In genomic region chr3:136545664-136546266, GRCh38 we compare ENCODE assay signal across 9 cellular contexts.
DNase-seq lines count a peak whose midpoint lies in the region; ATAC-seq, FAIRE-seq and TF ChIP-seq lines count a peak whose summit lies in the region.
"Had no signal": no experiment of that assay in that cellular context is flagged by ENCODE, and none has a peak within 500 bp of the region (broad histone marks: within the 10 kb centered on the region; RNA-seq: fewer than 3 reads in every experiment).

No MANE protein-coding gene starts in this region.

- TF ChIP-seq RAD21 in HepG2 (CRISPR knock-in tag; IDR thresholded peaks at IDR 0.05): no peak

- no peak overlapping the region for H3K9ac ChIP-seq in HepG2 (ENCODE audit: insufficient read depth, low read depth, low read length)

- no peak overlapping the region for H2AFZ ChIP-seq in HepG2 (ENCODE audit: low read length)

- 96% methylated on average over 3 of the region's 3 CpGs for WGBS in HepG2 (ENCODE audit: low lambda C conversion rate)

- no peak overlapping the region for H3K27ac ChIP-seq in HepG2 (ENCODE audit: extremely low read length, insufficient read depth, low read length)
- H3K27ac ChIP-seq in ascending aorta: no peak overlapping the region

- no peaks in the 10 kb centered on the region for H4K20me1 ChIP-seq in HepG2 (ENCODE audit: insufficient read depth, low read length)

- TF ChIP-seq EP300 in HepG2 (IDR thresholded peaks at IDR 0.05; ENCODE audit: low read depth in 2 of 2, low read length in 2 of 2) (no peak), HepG2 (CRISPR knock-in tag; IDR thresholded peaks at IDR 0.05; ENCODE audit: borderline replicate concordance) (no peak)

- H3K9me3 ChIP-seq in HepG2 (ENCODE audit: low read length): no peaks in the 10 kb centered on the region
- H3K9me3 ChIP-seq in ascending aorta: no peaks in the 10 kb centered on the region
- H3K9me3 ChIP-seq: spleen had no signal

- POLR2A ChIA-PET in HepG2 (lab: Yijun Ruan, JAX): interaction anchor here (1.0 kb wide), 1 partner anchor 207 kb away, joined by 4 read pairs; no protein-coding TSS in a partner anchor

- ATAC-seq in HepG2: no peak
- ATAC-seq in GM18861 (IDR thresholded peaks at IDR 0.05; ENCODE audit: unreplicated experiment): no peak

- BruUV-seq in HepG2 (replicated peaks; lab: Mats Ljungman, UMichigan): no TSS peak

- intact Hi-C loops in HepG2 (cut with micrococcal nuclease; ENCODE audit: unreplicated experiment): loop anchor here (1.0 to 10.0 kb wide), 2 partner anchors 207 to 471 kb away; partner anchors contain the start of gene STAG1
- intact Hi-C loops in ascending aorta (cut with DNase I): loop anchor here (5.0 to 10.0 kb wide), 2 partner anchors 207 to 469 kb away; partner anchors contain the start of gene STAG1

- FAIRE-seq in bronchial epithelial cell (lab: Jason Lieb, UNC) (no peak), HepG2 (lab: Jason Lieb, UNC) (no peak)

- H3K36me3 ChIP-seq in bronchial epithelial cell (ENCODE audit: control insufficient read depth, insufficient read depth, low read length) (no peaks in the 10 kb centered on the region), HepG2 (replicated peaks in 1 of 2; ENCODE audit: control insufficient read depth in 1 of 2, insufficient read depth in 2 of 2, low read length in 2 of 2) (no peaks in the 10 kb centered on the region), ascending aorta (no peaks in the 10 kb centered on the region)
- H3K36me3 ChIP-seq: spleen had no signal

- CTCF ChIA-PET in HepG2 (lab: Yijun Ruan, JAX; ENCODE audit: low intra/inter-chr PET ratio, low total read pairs): interaction anchor here (2.3 kb wide), 1 partner anchor 207 kb away, joined by 6 read pairs; the partner anchor contains the start of gene STAG1

- H3K4me2 ChIP-seq in HepG2 (ENCODE audit: low read depth, low read length): no peak overlapping the region

- H3K4me3 ChIP-seq in bronchial epithelial cell (ENCODE audit: low read depth, low read length) (no peak overlapping the region), HepG2 (replicated peaks in 1 of 3; ENCODE audit: insufficient read depth in 1 of 3, low read depth in 2 of 3, low read length in 3 of 3) (no peak overlapping the region), ascending aorta (no peak overlapping the region)
- H3K4me3 ChIP-seq: spleen had no signal

- TF ChIP-seq POLR2A in HepG2 (IDR thresholded peaks at IDR 0.05; ENCODE audit: insufficient read depth in 1 of 2, low read depth in 2 of 2, low read length in 2 of 2): no peak

- no peaks in the 10 kb centered on the region for H3K79me2 ChIP-seq in HepG2 (ENCODE audit: insufficient read depth, low read length)

- H3K27me3 ChIP-seq in bronchial epithelial cell (ENCODE audit: control insufficient read depth, insufficient read depth, low read length) (no peaks in the 10 kb centered on the region), HepG2 (ENCODE audit: control insufficient read depth in 1 of 2, insufficient read depth in 2 of 2, low read length in 2 of 2) (no peaks in the 10 kb centered on the region), ascending aorta (no peaks in the 10 kb centered on the region)
- H3K27me3 ChIP-seq: spleen had no signal

- H3K4me1 ChIP-seq in HepG2 (ENCODE audit: insufficient read depth, low read length) (no peaks in the 10 kb centered on the region), ascending aorta (peaks cover 0 to 2% of the 10 kb centered on the region in 2 donors)

- no peak for TF ChIP-seq CTCF in bronchial epithelial cell (IDR thresholded peaks at IDR 0.05; ENCODE audit: insufficient read depth, low read length, severe bottlenecking)
- peak; percentile 44 for TF ChIP-seq CTCF in HepG2 (CRISPR knock-in tag; IDR thresholded peaks at IDR 0.05)
- TF ChIP-seq CTCF in ascending aorta (IDR thresholded peaks at IDR 0.05): peak in 1 of 3 experiments; percentile 43

- DNase-seq in Ammon's horn (ENCODE audit: low spot score): peak; percentile 57
- peak; percentile 2 to 36 for DNase-seq in Kasumi-1 (lab: John Stamatoyannopoulos, UW)
- peak; percentile 14 for DNase-seq in bronchial epithelial cell (ENCODE audit: low read depth)
- DNase-seq in HepG2 (ENCODE audit: low spot score): no peak
- DNase-seq in ascending aorta (ENCODE audit: low spot score in 2 of 2): no peak
- no peak for DNase-seq in iPS-NIHi7 (ENCODE audit: extremely low spot score)
- no peak for DNase-seq in activated T-cell treated with anti-CD3 and anti-CD28 coated beads for 4 hours
- DNase-seq: spleen had no signal

- in situ Hi-C loops in HepG2 (cut with HindIII; ENCODE audit: extremely low pct_ligation_motif_present, low pct_unique_long_range_greater_than_20kb): no loop called here

TF ChIP-seq in HepG2, 621 proteins besides CTCF, POLR2A, EP300 and RAD21:
- no peak for TF ChIP-seq GZF1 (CRISPR knock-in tag; IDR thresholded peaks at IDR 0.05)
- no peak for TF ChIP-seq NONO (IDR thresholded peaks at IDR 0.05)
- TF ChIP-seq NONO (CRISPR knock-in tag; conservative IDR thresholded peaks at IDR 0.05): no peak
- no peak for TF ChIP-seq NCOA2 (CRISPR knock-in tag; IDR thresholded peaks at IDR 0.05)
- TF ChIP-seq ESRRA (CRISPR knock-in tag; IDR thresholded peaks at IDR 0.05; ENCODE audit: low read depth): no peak
- TF ChIP-seq TSC22D2 (CRISPR knock-in tag; IDR thresholded peaks at IDR 0.05; ENCODE audit: borderline replicate concordance): no peak
- no peak for TF ChIP-seq THYN1 (CRISPR knock-in tag; IDR thresholded peaks at IDR 0.05; ENCODE audit: borderline replicate concordance, low read depth)
- TF ChIP-seq STAG1 (CRISPR knock-in tag; IDR thresholded peaks at IDR 0.05): peak; percentile 62
- TF ChIP-seq NFE2L2 (IDR thresholded peaks at IDR 0.05; ENCODE audit: low read length): no peak
- TF ChIP-seq SP4 (CRISPR knock-in tag; IDR thresholded peaks at IDR 0.05): no peak

Comparison
In these comparisons a context has a peak if more than half of its experiments do, and no peak if none do; other contexts are left out.
1. DNase-seq: peak in Ammon's horn (single experiment), Kasumi-1 (2 of 2) and bronchial epithelial cell (single experiment); none in HepG2 (single experiment), ascending aorta (0 of 2), iPS-NIHi7 (single experiment) and activated T-cell treated with anti-CD3 and anti-CD28 coated beads for 4 hours (single experiment).